In genomic region chr13:101384929-101385328, GRCh38 we compare ENCODE assay signal across 1 cellular context.
TF ChIP-seq lines count a peak whose summit lies in the region.

No MANE protein-coding gene starts in this region.

TF ChIP-seq in WTC11, 78 proteins besides CTCF, POLR2A, EP300 and RAD21 (continued from another document):
- TF ChIP-seq, protein P1, sequence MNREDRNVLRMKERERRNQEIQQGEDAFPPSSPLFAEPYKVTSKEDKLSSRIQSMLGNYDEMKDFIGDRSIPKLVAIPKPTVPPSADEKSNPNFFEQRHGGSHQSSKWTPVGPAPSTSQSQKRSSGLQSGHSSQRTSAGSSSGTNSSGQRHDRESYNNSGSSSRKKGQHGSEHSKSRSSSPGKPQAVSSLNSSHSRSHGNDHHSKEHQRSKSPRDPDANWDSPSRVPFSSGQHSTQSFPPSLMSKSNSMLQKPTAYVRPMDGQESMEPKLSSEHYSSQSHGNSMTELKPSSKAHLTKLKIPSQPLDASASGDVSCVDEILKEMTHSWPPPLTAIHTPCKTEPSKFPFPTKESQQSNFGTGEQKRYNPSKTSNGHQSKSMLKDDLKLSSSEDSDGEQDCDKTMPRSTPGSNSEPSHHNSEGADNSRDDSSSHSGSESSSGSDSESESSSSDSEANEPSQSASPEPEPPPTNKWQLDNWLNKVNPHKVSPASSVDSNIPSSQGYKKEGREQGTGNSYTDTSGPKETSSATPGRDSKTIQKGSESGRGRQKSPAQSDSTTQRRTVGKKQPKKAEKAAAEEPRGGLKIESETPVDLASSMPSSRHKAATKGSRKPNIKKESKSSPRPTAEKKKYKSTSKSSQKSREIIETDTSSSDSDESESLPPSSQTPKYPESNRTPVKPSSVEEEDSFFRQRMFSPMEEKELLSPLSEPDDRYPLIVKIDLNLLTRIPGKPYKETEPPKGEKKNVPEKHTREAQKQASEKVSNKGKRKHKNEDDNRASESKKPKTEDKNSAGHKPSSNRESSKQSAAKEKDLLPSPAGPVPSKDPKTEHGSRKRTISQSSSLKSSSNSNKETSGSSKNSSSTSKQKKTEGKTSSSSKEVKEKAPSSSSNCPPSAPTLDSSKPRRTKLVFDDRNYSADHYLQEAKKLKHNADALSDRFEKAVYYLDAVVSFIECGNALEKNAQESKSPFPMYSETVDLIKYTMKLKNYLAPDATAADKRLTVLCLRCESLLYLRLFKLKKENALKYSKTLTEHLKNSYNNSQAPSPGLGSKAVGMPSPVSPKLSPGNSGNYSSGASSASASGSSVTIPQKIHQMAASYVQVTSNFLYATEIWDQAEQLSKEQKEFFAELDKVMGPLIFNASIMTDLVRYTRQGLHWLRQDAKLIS (CRISPR knock-in tag; IDR thresholded peaks at IDR 0.05; ENCODE audit: borderline replicate concordance): no peak
- TF ChIP-seq IRF2 (CRISPR knock-in tag; IDR thresholded peaks at IDR 0.05; ENCODE audit: borderline replicate concordance, low read depth): no peak
- TF ChIP-seq, protein P2, sequence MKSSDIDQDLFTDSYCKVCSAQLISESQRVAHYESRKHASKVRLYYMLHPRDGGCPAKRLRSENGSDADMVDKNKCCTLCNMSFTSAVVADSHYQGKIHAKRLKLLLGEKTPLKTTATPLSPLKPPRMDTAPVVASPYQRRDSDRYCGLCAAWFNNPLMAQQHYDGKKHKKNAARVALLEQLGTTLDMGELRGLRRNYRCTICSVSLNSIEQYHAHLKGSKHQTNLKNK (CRISPR knock-in tag; IDR thresholded peaks at IDR 0.05): no peak
- TF ChIP-seq USF2 (CRISPR knock-in tag; IDR thresholded peaks at IDR 0.05): no peak
- no peak for TF ChIP-seq TEAD1 (CRISPR knock-in tag; IDR thresholded peaks at IDR 0.05)
- TF ChIP-seq GABPB1 (CRISPR knock-in tag; IDR thresholded peaks at IDR 0.05): no peak
- no peak for TF ChIP-seq ZNF317 (CRISPR knock-in tag; IDR thresholded peaks at IDR 0.05; ENCODE audit: borderline replicate concordance, low read depth)
- TF ChIP-seq PRRX2 (CRISPR knock-in tag; IDR thresholded peaks at IDR 0.05): no peak
